In the genomic region with DNA sequence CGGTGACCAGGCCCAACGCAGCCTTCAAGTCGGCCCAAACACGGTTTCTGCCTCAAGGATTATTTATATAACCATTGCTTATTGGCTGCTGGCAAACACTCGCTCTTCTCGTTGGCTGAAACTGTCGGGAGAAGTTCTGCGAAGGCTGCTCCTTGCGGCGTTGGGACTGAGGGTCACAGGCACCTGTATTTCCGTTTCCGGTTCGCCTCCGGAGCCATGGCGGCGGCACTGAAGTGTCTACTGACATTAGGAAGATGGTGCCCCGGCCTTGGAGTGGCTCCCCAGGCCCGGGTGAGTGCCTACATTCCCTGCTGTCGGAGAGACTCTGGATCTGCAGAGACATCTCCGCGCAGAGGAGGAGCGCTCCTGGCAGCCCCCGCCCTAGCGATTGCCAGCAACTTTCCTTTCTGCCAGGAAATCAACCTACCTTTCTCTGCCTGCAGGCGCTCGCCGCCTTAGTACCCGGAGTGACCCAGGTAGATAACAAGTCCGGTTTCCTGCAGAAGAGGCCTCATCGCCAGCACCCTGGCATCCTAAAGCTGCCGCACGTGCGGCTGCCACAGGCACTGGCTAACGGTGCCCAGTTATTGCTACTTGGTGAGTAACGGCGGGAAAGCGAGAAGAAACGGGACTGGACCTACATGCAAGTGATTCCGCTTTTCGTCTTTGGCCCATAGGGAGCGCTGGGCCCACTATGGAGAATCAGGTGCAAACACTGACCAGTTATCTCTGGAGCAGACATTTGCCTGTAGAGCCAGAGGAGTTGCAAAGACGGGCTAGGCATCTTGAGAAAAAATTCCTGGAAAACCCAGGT, we compare ENCODE assay signal across 8 cellular contexts. TPM values are rescaled to one million over a fixed set of nuclear protein-coding genes. Genes with fewer than 3 reads are reported as not detected.
DNase-seq lines count a peak whose midpoint lies in the region; ATAC-seq and TF ChIP-seq lines count a peak whose summit lies in the region.

A gene with protein sequence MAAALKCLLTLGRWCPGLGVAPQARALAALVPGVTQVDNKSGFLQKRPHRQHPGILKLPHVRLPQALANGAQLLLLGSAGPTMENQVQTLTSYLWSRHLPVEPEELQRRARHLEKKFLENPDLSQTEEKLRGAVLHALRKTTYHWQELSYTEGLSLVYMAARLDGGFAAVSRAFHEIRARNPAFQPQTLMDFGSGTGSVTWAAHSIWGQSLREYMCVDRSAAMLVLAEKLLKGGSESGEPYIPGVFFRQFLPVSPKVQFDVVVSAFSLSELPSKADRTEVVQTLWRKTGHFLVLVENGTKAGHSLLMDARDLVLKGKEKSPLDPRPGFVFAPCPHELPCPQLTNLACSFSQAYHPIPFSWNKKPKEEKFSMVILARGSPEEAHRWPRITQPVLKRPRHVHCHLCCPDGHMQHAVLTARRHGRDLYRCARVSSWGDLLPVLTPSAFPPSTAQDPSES (plus strand): TSS at position 194 of the 814 bp plus-strand sequence. CDS start 23 bp downstream, at position 217.

- no peaks in the 10 kb centered on the region for H3K9me3 Mint-ChIP-seq in dendritic cell treated with granulocyte-macrophage colony-stimulating factor and Interleukin-4, amounts not matched to agents 40 ng/mL and 50 ng/mL, for 4 days

- peaks cover 44% of the 10 kb centered on the region for H3K36me3 Mint-ChIP-seq in dendritic cell treated with granulocyte-macrophage colony-stimulating factor and Interleukin-4, amounts not matched to agents 40 ng/mL and 50 ng/mL, for 4 days (ENCODE audit: low read depth)

- peak within 1 kb of the TSS; percentile 70 for H3K27ac ChIP-seq in C4-2B

- peak; percentile 96 for ATAC-seq in GM19324 (IDR thresholded peaks at IDR 0.05; ENCODE audit: low FRiP score, unreplicated experiment)
- ATAC-seq in HG03469 (IDR thresholded peaks at IDR 0.05; ENCODE audit: unreplicated experiment), result peak; percentile 89
- ATAC-seq in left lobe of liver, result peak; percentile 93

- no peaks in the 10 kb centered on the region for H3K27me3 Mint-ChIP-seq in dendritic cell treated with granulocyte-macrophage colony-stimulating factor and Interleukin-4, amounts not matched to agents 40 ng/mL and 50 ng/mL, for 4 days

- peak within 1 kb of the TSS; percentile 88 for H3K27ac Mint-ChIP-seq in dendritic cell treated with granulocyte-macrophage colony-stimulating factor and Interleukin-4, amounts not matched to agents 40 ng/mL and 50 ng/mL, for 4 days

- peak within 1 kb of the TSS; percentile 88 for H3K4me3 Mint-ChIP-seq in dendritic cell treated with granulocyte-macrophage colony-stimulating factor and Interleukin-4, amounts not matched to agents 40 ng/mL and 50 ng/mL, for 4 days

- DNase-seq in NCI-H526 treated with DMSO at 0.1 percent for 48 hours (lab: John Stamatoyannopoulos, UW), result peak; percentile 85
- DNase-seq in activated CD4-positive, alpha-beta T cell treated with anti-CD3 and anti-CD28 coated beads, Interleukin-2, amount 50 U/mL, for 1 hour, result peak; percentile 76
- DNase-seq in left lobe of liver (ENCODE audit: low spot score), result peak; percentile 88
- peak; percentile 74 for DNase-seq in stimulated activated CD4-positive, alpha-beta T cell treated with anti-CD3 and anti-CD28 coated beads, Interleukin-2, amount 100 ng/mL, for 4 hours (ENCODE audit: low read depth)

- intact Hi-C loops in dendritic cell treated with granulocyte-macrophage colony-stimulating factor and Interleukin-4, amounts not matched to agents 40 ng/mL and 50 ng/mL, for 4 days (cut with micrococcal nuclease), result no loop called here

- peak; percentile 67 for TF ChIP-seq CTCF in C4-2B (conservative IDR thresholded peaks at IDR 0.05)

- H3K4me1 Mint-ChIP-seq in dendritic cell treated with granulocyte-macrophage colony-stimulating factor and Interleukin-4, amounts not matched to agents 40 ng/mL and 50 ng/mL, for 4 days (ENCODE audit: low read depth), result peaks cover 57% of the 10 kb centered on the region

RNA-seq across cellular contexts. Expression of the gene that starts here (rescaled TPM):
- 33.1 TPM for total RNA-seq in left lobe of liver

Comparison
In these comparisons a context has a peak if more than half of its experiments do, and no peak if none do; other contexts are left out.
1. Peak in every context shown above with its lines: DNase-seq, ATAC-seq and H3K27ac ChIP-seq.